ENCODE assay signal across 11 cellular contexts in the genomic region with DNA sequence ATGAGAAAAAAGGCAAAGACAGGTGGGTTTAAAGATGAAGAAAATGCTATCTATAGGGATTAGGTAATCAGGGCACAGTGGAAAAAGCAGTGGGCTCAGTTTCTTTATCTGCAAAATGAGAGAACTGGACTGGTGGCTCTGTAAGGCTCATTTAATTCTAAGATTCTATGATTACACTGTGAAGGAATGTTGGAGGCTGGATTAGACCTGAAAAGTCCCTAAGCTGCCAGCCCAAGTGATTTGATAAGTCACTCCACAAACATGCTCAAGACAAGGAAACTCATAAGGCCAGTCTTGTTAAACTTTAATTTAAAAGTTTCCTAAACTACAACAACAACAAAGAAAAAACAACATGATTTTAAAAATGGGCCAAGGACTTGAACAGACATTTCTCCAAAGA.
DNase-seq lines count a peak whose midpoint lies in the region; ATAC-seq, FAIRE-seq and TF ChIP-seq lines count a peak whose summit lies in the region.
"Had no signal": no experiment of that assay in that cellular context is flagged by ENCODE, and none has a peak within 500 bp of the region (broad histone marks: within the 10 kb centered on the region; RNA-seq: fewer than 3 reads in every experiment).

No MANE protein-coding gene starts in this region.

- peak; percentile 85 for DNase-seq in GM04503 (ENCODE audit: low read depth)
- peak; percentile 95 for DNase-seq in astrocyte (ENCODE audit: low read depth)
- peak; percentile 58 for DNase-seq in hepatic stellate cell (ENCODE audit: low spot score)
- no peak for DNase-seq in stomach
- no peak for DNase-seq in NCI-H2227 (lab: John Stamatoyannopoulos, UW; ENCODE audit: unreplicated experiment)
- no peak for DNase-seq in H7
- DNase-seq in GM19240 (ENCODE audit: insufficient read length, low spot score) = no peak
- DNase-seq: adrenal gland, ovary had no signal

- H3K9me3 Mint-ChIP-seq in astrocyte (ENCODE audit: unreplicated experiment) = no peaks in the 10 kb centered on the region

- peaks cover 9% of the 10 kb centered on the region for H3K36me3 ChIP-seq in astrocyte (ENCODE audit: insufficient read depth, low read length)
- peaks cover 6 to 44% (median 38%) of the 10 kb centered on the region in 4 donors for H3K36me3 ChIP-seq in stomach
- H3K36me3 ChIP-seq in H7 (replicated peaks; ENCODE audit: control insufficient read depth, insufficient read depth, low read length) = no peaks in the 10 kb centered on the region
- H3K36me3 ChIP-seq: ovary had no signal

- no peak overlapping the region for H2AFZ ChIP-seq in astrocyte (ENCODE audit: low read depth, low read length)

- peak overlapping the region; percentile 99 for H3K27ac ChIP-seq in astrocyte (ENCODE audit: low read depth, low read length)
- peak overlapping the region in 4 of 5 donors; percentile 71 to 82 (median 78) for H3K27ac ChIP-seq in stomach
- H3K27ac ChIP-seq: ovary had no signal

- no peaks in the 10 kb centered on the region for H3K27me3 ChIP-seq in astrocyte (ENCODE audit: insufficient read depth, low read length)
- H3K27me3 ChIP-seq in stomach = no peaks in the 10 kb centered on the region
- no peaks in the 10 kb centered on the region for H3K27me3 ChIP-seq in H7 (ENCODE audit: control insufficient read depth, insufficient read depth, low read length)
- H3K27me3 ChIP-seq: adrenal gland, ovary had no signal

- intact Hi-C loops in stomach (cut with DNase I; ENCODE audit: low total_unique reads) = no loop called here

- ATAC-seq in GM21360 (IDR thresholded peaks at IDR 0.05; ENCODE audit: unreplicated experiment) = no peak
- ATAC-seq: activated CD4-positive, CD25-positive, alpha-beta regulatory T cell treated with anti-CD3 and anti-CD28 coated beads, Interleukin-2, amount 50 U/mL, for 24 hours had no signal

- TF ChIP-seq EP300 in stomach (IDR thresholded peaks at IDR 0.05) = no peak

- peak overlapping the region; percentile 96 for H3K27ac Mint-ChIP-seq in astrocyte (ENCODE audit: unreplicated experiment)

- no peaks in the 10 kb centered on the region for H4K20me1 ChIP-seq in astrocyte (ENCODE audit: insufficient read depth, low read length)

- H3K4me1 ChIP-seq in astrocyte (ENCODE audit: insufficient read depth, low read length) = peaks cover 39% of the 10 kb centered on the region
- H3K4me1 ChIP-seq in stomach = peaks cover 16 to 55% (median 27%) of the 10 kb centered on the region in 4 donors
- H3K4me1 ChIP-seq: adrenal gland had no signal

- no peak overlapping the region for H3K4me3 ChIP-seq in astrocyte (ENCODE audit: insufficient read depth, low read depth, low read length)
- no peak overlapping the region for H3K4me3 ChIP-seq in stomach
- H3K4me3 ChIP-seq in H7 (ENCODE audit: insufficient read depth, low read depth, low read length) = no peak overlapping the region
- H3K4me3 ChIP-seq: adrenal gland, ovary had no signal

- FAIRE-seq in astrocyte (lab: Jason Lieb, UNC) = peak; percentile 76

- peaks cover 7% of the 10 kb centered on the region for H3K79me2 ChIP-seq in astrocyte (ENCODE audit: insufficient read depth, low read length)

- peaks cover 17% of the 10 kb centered on the region for H3K36me3 Mint-ChIP-seq in astrocyte (ENCODE audit: low read depth, unreplicated experiment)

- no peaks in the 10 kb centered on the region for H3K9me3 ChIP-seq in astrocyte (ENCODE audit: insufficient read depth, low read depth, low read length)
- no peaks in the 10 kb centered on the region for H3K9me3 ChIP-seq in stomach
- H3K9me3 ChIP-seq: adrenal gland, ovary had no signal

- H3K4me2 ChIP-seq in astrocyte (ENCODE audit: low read length) = peak overlapping the region; percentile 84

- no peak for TF ChIP-seq POLR2A in stomach (IDR thresholded peaks at IDR 0.05)

- no peak for TF ChIP-seq CTCF in astrocyte (IDR thresholded peaks at IDR 0.05; ENCODE audit: insufficient read depth, low read depth, low read length)
- TF ChIP-seq CTCF in stomach (IDR thresholded peaks at IDR 0.05) = no peak

- H3K9ac ChIP-seq in astrocyte (ENCODE audit: low read length) = peak overlapping the region; percentile 89

- H3K4me1 Mint-ChIP-seq in astrocyte (ENCODE audit: low read depth, unreplicated experiment) = peaks cover 46% of the 10 kb centered on the region

- no peaks in the 10 kb centered on the region for H3K27me3 Mint-ChIP-seq in astrocyte (ENCODE audit: low read depth, unreplicated experiment)

- no peak overlapping the region for H3K4me3 Mint-ChIP-seq in astrocyte (ENCODE audit: unreplicated experiment)

Comparison
In these comparisons a context has a peak if more than half of its experiments do, and no peak if none do; other contexts are left out.
1. DNase-seq: peak in GM04503 (single experiment), astrocyte (single experiment) and hepatic stellate cell (single experiment); none in stomach (single experiment), NCI-H2227 (single experiment), H7 (single experiment) and GM19240 (single experiment).